Comparison of ENCODE assay signal across 18 cellular contexts in genomic region chr1:153292185-153292584, GRCh38. TPM values are rescaled to one million over a fixed set of nuclear protein-coding genes. Genes with fewer than 3 reads are reported as not detected.
DNase-seq lines count a peak whose midpoint lies in the region; ATAC-seq, FAIRE-seq and TF ChIP-seq lines count a peak whose summit lies in the region.
"Had no signal": no experiment of that assay in that cellular context is flagged by ENCODE, and none has a peak within 500 bp of the region (broad histone marks: within the 10 kb centered on the region; RNA-seq: fewer than 3 reads in every experiment).

No MANE protein-coding gene starts in this region.

- H3K9ac ChIP-seq in BLaER1: peak overlapping the region; percentile 77
- no peak overlapping the region for H3K9ac ChIP-seq in H1 (replicated peaks in 1 of 4; ENCODE audit: extremely low read depth in 1 of 4, low read depth in 3 of 4, low read length in 3 of 4)
- H3K9ac ChIP-seq in keratinocyte (ENCODE audit: control insufficient read depth, extremely low read depth, insufficient read depth, low read length): no peak overlapping the region

- H3K4me3 ChIP-seq in BLaER1 (peak overlapping the region; percentile 58), H1 (ENCODE audit: extremely low read depth in 1 of 4, insufficient read depth in 2 of 4, low read depth in 3 of 4, low read length in 4 of 4) (no peak overlapping the region), keratinocyte (ENCODE audit: control insufficient read depth in 2 of 3, extremely low read depth in 1 of 3, insufficient read depth in 2 of 3, low read depth in 1 of 3, low read length in 3 of 3) (no peak overlapping the region)
- H3K4me3 ChIP-seq: HAP-1 had no signal

- DNase-seq in H1 (ENCODE audit: low read depth in 1 of 2, low spot score in 2 of 2): no peak
- DNase-seq in keratinocyte (ENCODE audit: low read depth, low spot score): no peak
- DNase-seq in activated gamma-delta T cell (lab: John Stamatoyannopoulos, UW): no peak
- no peak for DNase-seq in HEK293T (ENCODE audit: extremely low spot score)
- DNase-seq in GM19238 (ENCODE audit: insufficient read length, low spot score): no peak
- no peak for DNase-seq in stimulated activated naive B cell treated with anti-CD40 and anti-IgM and Interleukin-4, amounts not matched to agents 10 μg/mL and 1 μg/mL and 100 μg/mL, for 72 hours
- DNase-seq: CD8-positive, alpha-beta T cell; DMS53; NCI-H1417; NCI-H187 treated with DMSO at 0.1 percent for 48 hours; NCI-H226; NCI-H524 treated with DMSO at 0.1 percent for 48 hours had no signal

- peaks cover 43 to 53% of the 10 kb centered on the region in 2 donors for H3K4me1 Mint-ChIP-seq in stimulated activated naive B cell treated with anti-CD40 and anti-IgM and Interleukin-4, amounts not matched to agents 10 μg/mL and 1 μg/mL and 100 μg/mL, for 72 hours

- H3K18ac ChIP-seq in H1 (ENCODE audit: extremely low read depth, low read length): no peak overlapping the region

- no peak overlapping the region for H4K5ac ChIP-seq in H1 (ENCODE audit: insufficient read length, low read depth, low read length)

- no peaks in the 10 kb centered on the region for H3K36me3 ChIP-seq in BLaER1
- no peaks in the 10 kb centered on the region for H3K36me3 ChIP-seq in KOPT-K1 (ENCODE audit: insufficient read depth, low read length)
- H3K36me3 ChIP-seq in H1 (ENCODE audit: control insufficient read depth in 2 of 4, insufficient read depth in 4 of 4, low read length in 3 of 4): no peaks in the 10 kb centered on the region
- no peaks in the 10 kb centered on the region for H3K36me3 ChIP-seq in keratinocyte (ENCODE audit: control insufficient read depth in 2 of 2, extremely low read depth in 1 of 2, insufficient read depth in 2 of 2, low read length in 2 of 2)
- H3K36me3 ChIP-seq: HAP-1 had no signal

- no peaks in the 10 kb centered on the region for H3K9me3 Mint-ChIP-seq in stimulated activated naive B cell treated with anti-CD40 and anti-IgM and Interleukin-4, amounts not matched to agents 10 μg/mL and 1 μg/mL and 100 μg/mL, for 72 hours
- H3K9me3 Mint-ChIP-seq: CD8-positive, alpha-beta T cell had no signal

- TF ChIP-seq CTCF in H1 (IDR thresholded peaks at IDR 0.05; ENCODE audit: control extremely low read depth in 1 of 3, insufficient read depth in 1 of 3, low read depth in 1 of 3, low read length in 3 of 3) (no peak), keratinocyte (optimal IDR thresholded peaks at IDR 0.05 in 1 of 3, IDR thresholded peaks at IDR 0.05 in 1 of 3, conservative IDR thresholded peaks at IDR 0.05 in 1 of 3; ENCODE audit: extremely low read depth in 1 of 3, insufficient read depth in 2 of 3, low read length in 3 of 3) (no peak)

- H3K27me3 ChIP-seq in BLaER1: no peaks in the 10 kb centered on the region
- no peaks in the 10 kb centered on the region for H3K27me3 ChIP-seq in H1 (replicated peaks in 1 of 4; ENCODE audit: control insufficient read depth in 3 of 4, extremely low read depth in 1 of 4, insufficient read depth in 3 of 4, low read length in 3 of 4)
- H3K27me3 ChIP-seq in keratinocyte (ENCODE audit: control insufficient read depth, extremely low read depth, insufficient read depth, low read length): no peaks in the 10 kb centered on the region

- H4K8ac ChIP-seq in H1 (ENCODE audit: extremely low read depth, insufficient read depth, low read length): peak overlapping the region; percentile 83; the same call in 1 of the 2 replicates

- no peak overlapping the region for H3K14ac ChIP-seq in H1 (ENCODE audit: insufficient read length)

- TF ChIP-seq RAD21 in H1 (IDR thresholded peaks at IDR 0.05 in 1 of 2, conservative IDR thresholded peaks at IDR 0.05 in 1 of 2; ENCODE audit: low read depth in 2 of 2, low read length in 2 of 2): no peak

- H2AFZ ChIP-seq in H1 (ENCODE audit: low read length): no peak overlapping the region
- H2AFZ ChIP-seq in keratinocyte (ENCODE audit: control insufficient read depth, low read length): peak overlapping the region; percentile 60

- H3K4me3 Mint-ChIP-seq in stimulated activated naive B cell treated with anti-CD40 and anti-IgM and Interleukin-4, amounts not matched to agents 10 μg/mL and 1 μg/mL and 100 μg/mL, for 72 hours: no peak overlapping the region

- H3K4me2 ChIP-seq in BLaER1 (peak overlapping the region; percentile 94), H1 (ENCODE audit: insufficient read depth in 1 of 2, low read depth in 2 of 2, low read length in 2 of 2) (no peak overlapping the region), keratinocyte (ENCODE audit: control insufficient read depth, extremely low read depth, insufficient read depth, low read depth, low read length) (peak overlapping the region; percentile 52)

- no peak overlapping the region for H2BK15ac ChIP-seq in H1 (ENCODE audit: low read length)

- H3K27ac Mint-ChIP-seq in stimulated activated naive B cell treated with anti-CD40 and anti-IgM and Interleukin-4, amounts not matched to agents 10 μg/mL and 1 μg/mL and 100 μg/mL, for 72 hours: no peak overlapping the region
- H3K27ac Mint-ChIP-seq: CD8-positive, alpha-beta T cell had no signal

- H3K79me1 ChIP-seq in H1 (ENCODE audit: low read depth, low read length): no peaks in the 10 kb centered on the region

- no peak for ATAC-seq in stimulated activated naive B cell treated with anti-CD40 and anti-IgM and Interleukin-4, amounts not matched to agents 10 μg/mL and 1 μg/mL and 100 μg/mL, for 72 hours (replicated peaks)
- ATAC-seq: CD8-positive, alpha-beta T cell had no signal

- H3K4ac ChIP-seq in H1 (replicated peaks; ENCODE audit: insufficient read length, low read depth, low read length): no peak overlapping the region

- H2BK120ac ChIP-seq in H1 (replicated peaks; ENCODE audit: low read depth, low read length): no peak overlapping the region

- H3K56ac ChIP-seq in H1 (replicated peaks; ENCODE audit: insufficient read length, low read depth, low read length): no peak overlapping the region

- peaks cover 5 to 12% of the 10 kb centered on the region in 2 donors for H3K27me3 Mint-ChIP-seq in stimulated activated naive B cell treated with anti-CD40 and anti-IgM and Interleukin-4, amounts not matched to agents 10 μg/mL and 1 μg/mL and 100 μg/mL, for 72 hours

- H3K4me1 ChIP-seq in BLaER1 (peaks cover 68% of the 10 kb centered on the region), H1 (replicated peaks in 1 of 4; ENCODE audit: control insufficient read depth in 3 of 4, insufficient read depth in 4 of 4, low read length in 3 of 4) (peaks cover 0 to 5% (median 2%) of the 10 kb centered on the region in 4 experiments; a peak in 3 of 7 replicates), keratinocyte (ENCODE audit: control insufficient read depth, extremely low read depth, insufficient read depth, low read length) (peaks cover 39% of the 10 kb centered on the region)
- H3K4me1 ChIP-seq: HAP-1 had no signal

- H4K20me1 ChIP-seq in BLaER1 (no peaks in the 10 kb centered on the region), H1 (replicated peaks in 1 of 2; ENCODE audit: control insufficient read depth in 1 of 2, insufficient read depth in 2 of 2, low read length in 2 of 2) (no peaks in the 10 kb centered on the region), keratinocyte (ENCODE audit: control insufficient read depth, extremely low read depth, insufficient read depth, low read length) (no peaks in the 10 kb centered on the region)

- H2BK5ac ChIP-seq in H1 (ENCODE audit: low read depth, low read length): no peak overlapping the region

- H3K23me2 ChIP-seq in H1 (ENCODE audit: low read depth, low read length): peaks cover 2% of the 10 kb centered on the region; the same call in 1 of the 2 replicates

- WGBS in H1 (ENCODE audit: extremely low coverage in 1 of 2, insufficient coverage in 1 of 2, insufficient read length in 1 of 2, insufficient replicate concordance in 2 of 2, low coverage in 1 of 2, low lambda C conversion rate in 2 of 2, missing lambda C conversion rate in 1 of 2), 2 experiments: 89% methylated on average over 7 of the region's 8 CpGs; no CpG with 5 or more reads in 1 of the 2 experiments

- no peaks in the 10 kb centered on the region for H3K9me1 ChIP-seq in keratinocyte (ENCODE audit: control insufficient read depth, extremely low read depth, insufficient read depth, low read length)

- no peaks in the 10 kb centered on the region for H3K36me3 Mint-ChIP-seq in stimulated activated naive B cell treated with anti-CD40 and anti-IgM and Interleukin-4, amounts not matched to agents 10 μg/mL and 1 μg/mL and 100 μg/mL, for 72 hours
- H3K36me3 Mint-ChIP-seq: CD8-positive, alpha-beta T cell had no signal

- CTCF ChIA-PET in H1 (lab: Charles Lee; ENCODE audit: partially characterized antibody): interaction anchor here (1.8 kb wide), 2 partner anchors 11 to 14 kb away, joined by 4 to 7 read pairs; no protein-coding TSS in a partner anchor
- CTCF ChIA-PET in HEK293T (lab: Yijun Ruan, JAX): no interaction called here

- H4K91ac ChIP-seq in H1 (replicated peaks; ENCODE audit: insufficient read length, low read length): no peak overlapping the region

- peak overlapping the region; percentile 68; the same call in 1 of the 2 replicates for H2BK12ac ChIP-seq in H1 (ENCODE audit: low read depth, low read length)

- dilution Hi-C loops in keratinocyte (cut with MboI; ENCODE audit: extremely low pct_ligation_motif_present, low sequenced_read_pairs): no loop called here

- H3K27ac ChIP-seq in BLaER1 (peak overlapping the region; percentile 83), KOPT-K1 (ENCODE audit: low read depth, low read length, poor library complexity, severe bottlenecking) (peak overlapping the region; percentile 51), H1 (ENCODE audit: low read depth, low read length) (no peak overlapping the region), keratinocyte (ENCODE audit: control insufficient read depth, insufficient read depth, low read length) (no peak overlapping the region)

- FAIRE-seq in H1 (lab: Jason Lieb, UNC) (no peak), keratinocyte (lab: Jason Lieb, UNC) (no peak)
- FAIRE-seq: A204.1 had no signal

- no peaks in the 10 kb centered on the region for H3K79me2 ChIP-seq in H1 (ENCODE audit: control insufficient read depth in 1 of 2, insufficient read depth in 2 of 2, low read length in 2 of 2)
- no peaks in the 10 kb centered on the region for H3K79me2 ChIP-seq in keratinocyte (ENCODE audit: control insufficient read depth, insufficient read depth, low read length)

- TF ChIP-seq EP300 in H1 (IDR thresholded peaks at IDR 0.05; ENCODE audit: borderline replicate concordance in 1 of 2, low read depth in 2 of 2, low read length in 2 of 2): no peak

- no peak overlapping the region for H2AK5ac ChIP-seq in H1 (ENCODE audit: low read depth, low read length)

- no peak for TF ChIP-seq POLR2A in H1 (IDR thresholded peaks at IDR 0.05; ENCODE audit: control extremely low read depth in 1 of 2, low read depth in 2 of 2, low read length in 2 of 2)

- H3K9me3 ChIP-seq in BLaER1: 0 out of 2 replicates have a peak, but pooled peaks cover 4% of the 10 kb centered on the region
- H3K9me3 ChIP-seq in KOPT-K1 (ENCODE audit: insufficient read depth, low read length, poor library complexity, severe bottlenecking): no peaks in the 10 kb centered on the region
- H3K9me3 ChIP-seq in H1 (ENCODE audit: insufficient read depth in 2 of 2, low read depth in 1 of 2, low read length in 1 of 2): no peaks in the 10 kb centered on the region
- H3K9me3 ChIP-seq in keratinocyte (ENCODE audit: control insufficient read depth, low read depth, low read length): no peaks in the 10 kb centered on the region
- H3K9me3 ChIP-seq: HAP-1 had no signal

- H2BK20ac ChIP-seq in H1 (ENCODE audit: low read length): no peak overlapping the region

- POLR2A ChIA-PET in H1 (lab: Charles Lee; ENCODE audit: partially characterized antibody): no interaction called here
- POLR2A ChIA-PET in HEK293T (lab: Yijun Ruan, JAX): no interaction called here

- H3K23ac ChIP-seq in H1 (ENCODE audit: insufficient read length): no peak overlapping the region

RNA-seq across cellular contexts. Expression of gene PGLYRP3, which starts 20.6 kb away (rescaled TPM):
- not detected in 2 replicates for total RNA-seq in H1 (2021; fragmentation: NEBNext Ultra II Directional; extraction: Animal tissue kit (Norgen Biotek cat#: 25700))
- polyA plus RNA-seq in H1 (2011; rRNA removed): not detected in 2 replicates
- polyA plus RNA-seq in H1 (2011; cell fraction: cytosol; rRNA removed): not detected
- polyA plus RNA-seq in H1 (2011; cell fraction: nucleus; rRNA removed): not detected
- polyA plus RNA-seq in H1 (2012, experiment 1 of 2): not detected in 4 replicates
- not detected for polyA plus RNA-seq in H1 (2012, experiment 2 of 2)
- not detected for polyA plus RNA-seq in H1 (2013, experiment 1 of 2)
- not detected for polyA plus RNA-seq in H1 (2013, experiment 2 of 2)
- polyA minus RNA-seq in H1 (2011; rRNA and poly(A)+ RNA removed): not detected in 2 replicates
- not detected for polyA minus RNA-seq in H1 (2011; cell fraction: cytosol; rRNA and poly(A)+ RNA removed)
- polyA minus RNA-seq in H1 (2011; cell fraction: nucleus; rRNA and poly(A)+ RNA removed): not detected
- polyA plus RNA-seq in keratinocyte: 0.93 to 1.9 TPM (median 1.0 TPM) in 3 replicates
- 4.6 TPM for polyA plus RNA-seq in keratinocyte (2011; ENCODE audit: low read depth)
- 0.73 and 1.1 TPM in 2 replicates for polyA plus RNA-seq in keratinocyte (2011; cell fraction: cytosol; rRNA removed)
- polyA plus RNA-seq in keratinocyte (2011; cell fraction: nucleus; rRNA removed): 3.9 and 4.4 TPM in 2 replicates
- 1.8 and 22.0 TPM in 2 replicates for polyA plus RNA-seq in keratinocyte (2012; ENCODE audit: low replicate concordance)
- 1.3 to 4.4 TPM (median 2.6 TPM) in 3 replicates for polyA minus RNA-seq in keratinocyte
- not detected for polyA minus RNA-seq in keratinocyte (2011; cell fraction: cytosol; rRNA and poly(A)+ RNA removed)
- 3.0 and 3.5 TPM in 2 replicates for polyA minus RNA-seq in keratinocyte (2011; cell fraction: nucleus; rRNA and poly(A)+ RNA removed)
- total RNA-seq: CD8-positive, alpha-beta T cell; M059J had no signal
- polyA plus RNA-seq: BJ had no signal

RNA-seq across cellular contexts. Expression of gene LORICRIN, which starts 32.7 kb away (rescaled TPM):
- total RNA-seq in H1 (2021; fragmentation: NEBNext Ultra II Directional; extraction: Animal tissue kit (Norgen Biotek cat#: 25700)): not detected in 2 replicates
- 0.08 TPM in 1 of 2 replicates, not detected in the other for polyA plus RNA-seq in H1 (2011; rRNA removed)
- polyA plus RNA-seq in H1 (2011; cell fraction: cytosol; rRNA removed): not detected
- polyA plus RNA-seq in H1 (2011; cell fraction: nucleus; rRNA removed): not detected
- polyA plus RNA-seq in H1 (2012, experiment 1 of 2): not detected in 4 replicates
- polyA plus RNA-seq in H1 (2012, experiment 2 of 2): not detected
- 0.06 TPM for polyA plus RNA-seq in H1 (2013, experiment 1 of 2)
- polyA plus RNA-seq in H1 (2013, experiment 2 of 2): 0.04 TPM
- polyA minus RNA-seq in H1 (2011; rRNA and poly(A)+ RNA removed): not detected in 2 replicates
- polyA minus RNA-seq in H1 (2011; cell fraction: cytosol; rRNA and poly(A)+ RNA removed): not detected
- polyA minus RNA-seq in H1 (2011; cell fraction: nucleus; rRNA and poly(A)+ RNA removed): not detected
- not detected in 3 replicates for polyA plus RNA-seq in keratinocyte
- 11.6 TPM for polyA plus RNA-seq in keratinocyte (2011; ENCODE audit: low read depth)
- polyA plus RNA-seq in keratinocyte (2011; cell fraction: cytosol; rRNA removed): not detected in 2 replicates
- not detected in 2 replicates for polyA plus RNA-seq in keratinocyte (2011; cell fraction: nucleus; rRNA removed)
- polyA plus RNA-seq in keratinocyte (2012; ENCODE audit: low replicate concordance): 0.09 and 78.0 TPM in 2 replicates
- 0.33 TPM in 1 of 3 replicates, not detected in the others for polyA minus RNA-seq in keratinocyte
- polyA minus RNA-seq in keratinocyte (2011; cell fraction: cytosol; rRNA and poly(A)+ RNA removed): not detected
- not detected in 2 replicates for polyA minus RNA-seq in keratinocyte (2011; cell fraction: nucleus; rRNA and poly(A)+ RNA removed)
- total RNA-seq: CD8-positive, alpha-beta T cell; M059J had no signal
- polyA plus RNA-seq: BJ had no signal

RNA-seq across cellular contexts. Expression of gene PGLYRP4, which starts 56.5 kb away (rescaled TPM):
- total RNA-seq in H1 (2021; fragmentation: NEBNext Ultra II Directional; extraction: Animal tissue kit (Norgen Biotek cat#: 25700)): not detected in 2 replicates
- not detected in 2 replicates for polyA plus RNA-seq in H1 (2011; rRNA removed)
- not detected for polyA plus RNA-seq in H1 (2011; cell fraction: cytosol; rRNA removed)
- not detected for polyA plus RNA-seq in H1 (2011; cell fraction: nucleus; rRNA removed)
- not detected in 4 replicates for polyA plus RNA-seq in H1 (2012, experiment 1 of 2)
- not detected for polyA plus RNA-seq in H1 (2012, experiment 2 of 2)
- polyA plus RNA-seq in H1 (2013, experiment 1 of 2): not detected
- polyA plus RNA-seq in H1 (2013, experiment 2 of 2): not detected
- polyA minus RNA-seq in H1 (2011; rRNA and poly(A)+ RNA removed): not detected in 2 replicates
- polyA minus RNA-seq in H1 (2011; cell fraction: cytosol; rRNA and poly(A)+ RNA removed): not detected
- not detected for polyA minus RNA-seq in H1 (2011; cell fraction: nucleus; rRNA and poly(A)+ RNA removed)
- 2.4 to 21.6 TPM (median 3.8 TPM) in 3 replicates for polyA plus RNA-seq in keratinocyte
- polyA plus RNA-seq in keratinocyte (2011; ENCODE audit: low read depth): 7.6 TPM
- polyA plus RNA-seq in keratinocyte (2011; cell fraction: cytosol; rRNA removed): 3.6 and 5.1 TPM in 2 replicates
- polyA plus RNA-seq in keratinocyte (2011; cell fraction: nucleus; rRNA removed): 20.0 and 21.8 TPM in 2 replicates
- 1.8 and 35.2 TPM in 2 replicates for polyA plus RNA-seq in keratinocyte (2012; ENCODE audit: low replicate concordance)
- polyA minus RNA-seq in keratinocyte: 2.3 to 25.5 TPM (median 3.5 TPM) in 3 replicates
- 2.7 TPM for polyA minus RNA-seq in keratinocyte (2011; cell fraction: cytosol; rRNA and poly(A)+ RNA removed)
- 10.7 and 12.4 TPM in 2 replicates for polyA minus RNA-seq in keratinocyte (2011; cell fraction: nucleus; rRNA and poly(A)+ RNA removed)
- total RNA-seq: CD8-positive, alpha-beta T cell; M059J had no signal
- polyA plus RNA-seq: BJ had no signal

Comparison
In these comparisons a context has a peak if more than half of its experiments do, and no peak if none do; other contexts are left out.
1. H3K27ac ChIP-seq: peak in BLaER1 (single experiment) and KOPT-K1 (single experiment); none in H1 (single experiment) and keratinocyte (single experiment).
2. H3K4me2 ChIP-seq: peak in BLaER1 (single experiment) and keratinocyte (single experiment); none in H1 (0 of 2).